Comparison of ENCODE assay signal across 15 cellular contexts in genomic region chr21:45954271-45954670, GRCh38. TPM values are rescaled to one million over a fixed set of nuclear protein-coding genes. Genes with fewer than 3 reads are reported as not detected.
DNase-seq lines count a peak whose midpoint lies in the region; ATAC-seq, FAIRE-seq and TF ChIP-seq lines count a peak whose summit lies in the region.
"Had no signal": no experiment of that assay in that cellular context is flagged by ENCODE, and none has a peak within 500 bp of the region (broad histone marks: within the 10 kb centered on the region; RNA-seq: fewer than 3 reads in every experiment).

No MANE protein-coding gene starts in this region.

- in situ Hi-C loops in HepG2 (cut with HindIII; ENCODE audit: extremely low pct_ligation_motif_present, low pct_unique_long_range_greater_than_20kb), result no loop called here

- H3K9me3 ChIP-seq in HepG2 (ENCODE audit: low read length) (no peaks in the 10 kb centered on the region), right lobe of liver (no peaks in the 10 kb centered on the region)

- H3K4me2 ChIP-seq in HepG2 (ENCODE audit: low read depth, low read length), result no peak overlapping the region

- peaks cover 7% of the 10 kb centered on the region for H3K9me3 Mint-ChIP-seq in nephron

- peaks cover 47% of the 10 kb centered on the region for H3K4me1 Mint-ChIP-seq in nephron

- no peak overlapping the region for H3K4me3 Mint-ChIP-seq in nephron

- no peaks in the 10 kb centered on the region for H3K79me2 ChIP-seq in HepG2 (ENCODE audit: insufficient read depth, low read length)

- peak overlapping the region; percentile 66 to 82 (median 82) for H3K27ac Mint-ChIP-seq in nephron

- peak; percentile 32; the same call in 1 of the 3 replicates for ATAC-seq in HepG2
- ATAC-seq in right lobe of liver, result no peak
- ATAC-seq in HG02981 (IDR thresholded peaks at IDR 0.05; ENCODE audit: unreplicated experiment), result no peak
- ATAC-seq in HG03439 (IDR thresholded peaks at IDR 0.05; ENCODE audit: unreplicated experiment), result no peak

- no peaks in the 10 kb centered on the region for H4K20me1 ChIP-seq in HepG2 (ENCODE audit: insufficient read depth, low read length)

- H3K27me3 ChIP-seq in HepG2 (ENCODE audit: control insufficient read depth in 1 of 2, insufficient read depth in 2 of 2, low read length in 2 of 2), result peaks cover 1 to 43% of the 10 kb centered on the region in 2 experiments; a peak in 4 of 5 replicates
- no peaks in the 10 kb centered on the region for H3K27me3 ChIP-seq in right lobe of liver

- H3K4me1 ChIP-seq in HepG2 (ENCODE audit: insufficient read depth, low read length) (no peaks in the 10 kb centered on the region), right lobe of liver (no peaks in the 10 kb centered on the region)

- TF ChIP-seq POLR2A in HepG2 (IDR thresholded peaks at IDR 0.05; ENCODE audit: insufficient read depth in 1 of 2, low read depth in 2 of 2, low read length in 2 of 2), result no peak
- TF ChIP-seq POLR2A in right lobe of liver (IDR thresholded peaks at IDR 0.05), result no peak

- H3K9ac ChIP-seq in HepG2 (ENCODE audit: insufficient read depth, low read depth, low read length), result no peak overlapping the region

- no peak for FAIRE-seq in HepG2 (lab: Jason Lieb, UNC)
- FAIRE-seq: H54 had no signal

- H3K36me3 Mint-ChIP-seq in nephron (ENCODE audit: low read depth), result no peaks in the 10 kb centered on the region

- POLR2A ChIA-PET in HepG2 (lab: Yijun Ruan, JAX), result no interaction called here

- H3K4me3 ChIP-seq in HepG2 (replicated peaks in 1 of 3; ENCODE audit: insufficient read depth in 1 of 3, low read depth in 2 of 3, low read length in 3 of 3) (no peak overlapping the region), right lobe of liver (no peak overlapping the region), fibroblast of the aortic adventitia (ENCODE audit: low read depth, low read length) (no peak overlapping the region)
- H3K4me3 ChIP-seq: SK-N-MC had no signal

- peaks cover 4% of the 10 kb centered on the region for H3K27me3 Mint-ChIP-seq in nephron (ENCODE audit: low read depth)

- intact Hi-C loops in HepG2 (cut with micrococcal nuclease; ENCODE audit: unreplicated experiment) (no loop called here), right lobe of liver (cut with DNase I) (no loop called here)

- BruUV-seq in HepG2 (replicated peaks; lab: Mats Ljungman, UMichigan), result no TSS peak

- 32% methylated on average over 13 of the region's 13 CpGs for WGBS in HepG2 (ENCODE audit: low lambda C conversion rate)
- WGBS in right lobe of liver (ENCODE audit: insufficient coverage, low coverage, low lambda C conversion rate, missing lambda C conversion rate), result 59% methylated on average over 13 of the region's 13 CpGs

- no peak for TF ChIP-seq CTCF in HepG2 (CRISPR knock-in tag; IDR thresholded peaks at IDR 0.05)
- no peak for TF ChIP-seq CTCF in right lobe of liver (IDR thresholded peaks at IDR 0.05)
- TF ChIP-seq CTCF in fibroblast of the aortic adventitia (IDR thresholded peaks at IDR 0.05; ENCODE audit: insufficient read depth, low read length), result peak; percentile 75
- TF ChIP-seq CTCF in nephron (IDR thresholded peaks at IDR 0.05; ENCODE audit: unreplicated experiment in 3 of 3), result no peak

- H3K27ac ChIP-seq in HepG2 (ENCODE audit: extremely low read length, insufficient read depth, low read length), result no peak overlapping the region
- H3K27ac ChIP-seq in right lobe of liver, result no peak overlapping the region

- no peak for TF ChIP-seq RAD21 in HepG2 (CRISPR knock-in tag; IDR thresholded peaks at IDR 0.05)

- H3K36me3 ChIP-seq in HepG2 (replicated peaks in 1 of 2; ENCODE audit: control insufficient read depth in 1 of 2, insufficient read depth in 2 of 2, low read length in 2 of 2), result no peaks in the 10 kb centered on the region
- no peaks in the 10 kb centered on the region for H3K36me3 ChIP-seq in right lobe of liver

- H2AFZ ChIP-seq in HepG2 (ENCODE audit: low read length), result no peak overlapping the region

- CTCF ChIA-PET in HepG2 (lab: Yijun Ruan, JAX; ENCODE audit: low intra/inter-chr PET ratio, low total read pairs), result no interaction called here

- TF ChIP-seq EP300 in HepG2 (IDR thresholded peaks at IDR 0.05; ENCODE audit: low read depth in 2 of 2, low read length in 2 of 2) (no peak), HepG2 (CRISPR knock-in tag; IDR thresholded peaks at IDR 0.05; ENCODE audit: borderline replicate concordance) (no peak)

- DNase-seq in HepG2 (ENCODE audit: low spot score) (no peak), right lobe of liver (no peak), fibroblast of the aortic adventitia (ENCODE audit: low read depth) (peak; percentile 79), T1000 (lab: John Stamatoyannopoulos, UW) (no peak)
- DNase-seq in stimulated activated CD4-positive, alpha-beta T cell treated with anti-CD3 and anti-CD28 coated beads, Interleukin-4, amount 100 ng/mL, for 1 hour, result no peak
- DNase-seq: ACHN; activated CD4-positive, alpha-beta T cell treated with anti-CD3 and anti-CD28 coated beads for 48 hours; activated naive CD4-positive, alpha-beta T cell treated with Interleukin-2 at 50 U/mL for 16 hours; effector CD8-positive, alpha-beta T cell; GF-D8 had no signal

TF ChIP-seq in HepG2, 621 proteins besides CTCF, POLR2A, EP300 and RAD21 (continues in another document):
- no peak for TF ChIP-seq PPARG (CRISPR knock-in tag; conservative IDR thresholded peaks at IDR 0.05)
- no peak for TF ChIP-seq ZNF280B (CRISPR knock-in tag; IDR thresholded peaks at IDR 0.05; ENCODE audit: borderline replicate concordance)
- TF ChIP-seq RFXANK (CRISPR knock-in tag; IDR thresholded peaks at IDR 0.05), result no peak
- no peak for TF ChIP-seq ZBTB1 (CRISPR knock-in tag; IDR thresholded peaks at IDR 0.05; ENCODE audit: borderline replicate concordance)
- no peak for TF ChIP-seq GATAD2A (CRISPR knock-in tag; IDR thresholded peaks at IDR 0.05)
- TF ChIP-seq ARNT2 (CRISPR knock-in tag; IDR thresholded peaks at IDR 0.05; ENCODE audit: low read depth), result no peak
- TF ChIP-seq RARA (CRISPR knock-in tag; IDR thresholded peaks at IDR 0.05), result no peak
- TF ChIP-seq ZGPAT (CRISPR knock-in tag; IDR thresholded peaks at IDR 0.05), result no peak
- no peak for TF ChIP-seq TFDP1 (CRISPR knock-in tag; IDR thresholded peaks at IDR 0.05; ENCODE audit: borderline replicate concordance)

RNA-seq across cellular contexts. Expression of gene COL6A1, which starts 27.3 kb away (rescaled TPM):
- 0.46 and 3.1 TPM in 2 replicates for total RNA-seq in HepG2 (2016; rRNA removed; fragmentation: Illumina TruSeq; extraction: Trizol)
- total RNA-seq in HepG2 (2016; cell fraction: cytosol; rRNA removed; fragmentation: Illumina TruSeq; extraction: Trizol; ENCODE audit: low read depth), result 0.09 and 0.40 TPM in 2 replicates
- total RNA-seq in HepG2 (2016; cell fraction: insoluble cytoplasmic fraction; rRNA removed; fragmentation: Illumina TruSeq; extraction: Trizol), result 0.55 and 4.3 TPM in 2 replicates
- total RNA-seq in HepG2 (2016; cell fraction: membrane; rRNA removed; fragmentation: Illumina TruSeq; extraction: Trizol), result 0.28 and 0.41 TPM in 2 replicates
- total RNA-seq in HepG2 (2016; cell fraction: nucleus; rRNA removed; fragmentation: Illumina TruSeq; extraction: Trizol), result 4.1 and 6.4 TPM in 2 replicates
- 4.8 and 9.8 TPM in 2 replicates for polyA plus RNA-seq in HepG2 (2011; rRNA removed)
- 2.4 TPM in 2 replicates for polyA plus RNA-seq in HepG2 (2011; cell fraction: cytosol; rRNA removed)
- 190 and 201 TPM in 2 replicates for polyA plus RNA-seq in HepG2 (2011; cell fraction: nucleus; rRNA removed)
- 10.0 and 14.2 TPM in 2 replicates for polyA plus RNA-seq in HepG2 (2012)
- polyA plus RNA-seq in HepG2 (2016; cell fraction: cytosol; fragmentation: Illumina TruSeq; extraction: Trizol; ENCODE audit: low read depth), result 0.17 TPM in 2 replicates
- 0.58 and 1.7 TPM in 2 replicates for polyA plus RNA-seq in HepG2 (2016; cell fraction: insoluble cytoplasmic fraction; fragmentation: Illumina TruSeq; extraction: Trizol; ENCODE audit: low read depth)
- 0.13 and 0.28 TPM in 2 replicates for polyA plus RNA-seq in HepG2 (2016; cell fraction: membrane; fragmentation: Illumina TruSeq; extraction: Trizol; ENCODE audit: low read depth)
- polyA plus RNA-seq in HepG2 (2016; cell fraction: nucleus; fragmentation: Illumina TruSeq; extraction: Trizol; ENCODE audit: insufficient read depth, low read depth), result 20.5 and 25.0 TPM in 2 replicates
- polyA minus RNA-seq in HepG2 (2011; rRNA and poly(A)+ RNA removed; ENCODE audit: low replicate concordance), result 0.07 and 11.2 TPM in 2 replicates
- 1.1 and 1.8 TPM in 2 replicates for polyA minus RNA-seq in HepG2 (2011; cell fraction: cytosol; rRNA and poly(A)+ RNA removed)
- 3.9 and 6.7 TPM in 2 replicates for polyA minus RNA-seq in HepG2 (2011; cell fraction: nucleus; rRNA and poly(A)+ RNA removed)
- total RNA-seq in right lobe of liver, result 10 to 100 TPM; 28.2 to 79.9 (median 51.1) TPM
- 1,082 and 1,517 TPM in 2 replicates for total RNA-seq in fibroblast of the aortic adventitia (ENCODE audit: low replicate concordance)

Comparison
In these comparisons a context has a peak if more than half of its experiments do, and no peak if none do; other contexts are left out.
1. RNA of gene COL6A1, which starts 27.3 kb away (total RNA-seq): 1,082 to 1,517 TPM in fibroblast of the aortic adventitia; 28.2 to 79.9 TPM in right lobe of liver and 0.09 to 6.4 TPM in HepG2; every median in the first group is over 10 times any median in the second.